Comparison of ENCODE assay signal across 2 cellular contexts in the genomic region with DNA sequence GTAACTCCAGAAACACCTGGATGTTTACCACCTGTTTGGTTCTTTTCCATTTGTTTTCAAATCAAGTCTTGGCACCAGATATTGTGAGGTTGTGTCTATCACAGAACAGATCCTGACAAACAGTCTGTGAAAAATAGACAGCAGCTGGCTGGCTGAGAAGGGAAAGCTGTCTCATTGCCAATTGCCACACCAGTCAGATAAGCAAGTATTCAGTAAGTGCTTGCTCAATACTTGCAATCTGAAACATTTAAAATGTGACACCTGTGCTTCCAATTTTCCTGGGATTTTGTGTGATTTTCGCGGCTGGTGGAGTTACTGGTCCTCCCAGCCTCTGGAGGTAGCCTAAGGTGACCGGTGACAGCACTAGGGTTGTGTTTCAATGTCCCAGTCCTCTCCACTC.
TF ChIP-seq lines count a peak whose summit lies in the region.

No MANE protein-coding gene starts in this region.

TF ChIP-seq in GM23338, 12 proteins besides CTCF, POLR2A, EP300 and RAD21:
- TF ChIP-seq JUNB (IDR thresholded peaks at IDR 0.05; ENCODE audit: unreplicated experiment) (no peak), REST (IDR thresholded peaks at IDR 0.05; ENCODE audit: unreplicated experiment) (no peak), EZH2phosphoT487 (IDR thresholded peaks at IDR 0.05; ENCODE audit: unreplicated experiment) (no peak), ZNF331 (CRISPR knock-in tag; IDR thresholded peaks at IDR 0.05; ENCODE audit: low read depth) (no peak), NANOG (IDR thresholded peaks at IDR 0.05; ENCODE audit: borderline replicate concordance) (no peak), EZH2 (IDR thresholded peaks at IDR 0.05; ENCODE audit: low read depth, unreplicated experiment) (no peak), CREB1 (CRISPR knock-in tag; IDR thresholded peaks at IDR 0.05; ENCODE audit: low read depth) (no peak), ZNF114 (CRISPR knock-in tag; IDR thresholded peaks at IDR 0.05) (no peak)
- TF ChIP-seq, protein P1, sequence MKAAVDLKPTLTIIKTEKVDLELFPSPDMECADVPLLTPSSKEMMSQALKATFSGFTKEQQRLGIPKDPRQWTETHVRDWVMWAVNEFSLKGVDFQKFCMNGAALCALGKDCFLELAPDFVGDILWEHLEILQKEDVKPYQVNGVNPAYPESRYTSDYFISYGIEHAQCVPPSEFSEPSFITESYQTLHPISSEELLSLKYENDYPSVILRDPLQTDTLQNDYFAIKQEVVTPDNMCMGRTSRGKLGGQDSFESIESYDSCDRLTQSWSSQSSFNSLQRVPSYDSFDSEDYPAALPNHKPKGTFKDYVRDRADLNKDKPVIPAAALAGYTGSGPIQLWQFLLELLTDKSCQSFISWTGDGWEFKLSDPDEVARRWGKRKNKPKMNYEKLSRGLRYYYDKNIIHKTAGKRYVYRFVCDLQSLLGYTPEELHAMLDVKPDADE (IDR thresholded peaks at IDR 0.05): no peak
- TF ChIP-seq, protein P2, sequence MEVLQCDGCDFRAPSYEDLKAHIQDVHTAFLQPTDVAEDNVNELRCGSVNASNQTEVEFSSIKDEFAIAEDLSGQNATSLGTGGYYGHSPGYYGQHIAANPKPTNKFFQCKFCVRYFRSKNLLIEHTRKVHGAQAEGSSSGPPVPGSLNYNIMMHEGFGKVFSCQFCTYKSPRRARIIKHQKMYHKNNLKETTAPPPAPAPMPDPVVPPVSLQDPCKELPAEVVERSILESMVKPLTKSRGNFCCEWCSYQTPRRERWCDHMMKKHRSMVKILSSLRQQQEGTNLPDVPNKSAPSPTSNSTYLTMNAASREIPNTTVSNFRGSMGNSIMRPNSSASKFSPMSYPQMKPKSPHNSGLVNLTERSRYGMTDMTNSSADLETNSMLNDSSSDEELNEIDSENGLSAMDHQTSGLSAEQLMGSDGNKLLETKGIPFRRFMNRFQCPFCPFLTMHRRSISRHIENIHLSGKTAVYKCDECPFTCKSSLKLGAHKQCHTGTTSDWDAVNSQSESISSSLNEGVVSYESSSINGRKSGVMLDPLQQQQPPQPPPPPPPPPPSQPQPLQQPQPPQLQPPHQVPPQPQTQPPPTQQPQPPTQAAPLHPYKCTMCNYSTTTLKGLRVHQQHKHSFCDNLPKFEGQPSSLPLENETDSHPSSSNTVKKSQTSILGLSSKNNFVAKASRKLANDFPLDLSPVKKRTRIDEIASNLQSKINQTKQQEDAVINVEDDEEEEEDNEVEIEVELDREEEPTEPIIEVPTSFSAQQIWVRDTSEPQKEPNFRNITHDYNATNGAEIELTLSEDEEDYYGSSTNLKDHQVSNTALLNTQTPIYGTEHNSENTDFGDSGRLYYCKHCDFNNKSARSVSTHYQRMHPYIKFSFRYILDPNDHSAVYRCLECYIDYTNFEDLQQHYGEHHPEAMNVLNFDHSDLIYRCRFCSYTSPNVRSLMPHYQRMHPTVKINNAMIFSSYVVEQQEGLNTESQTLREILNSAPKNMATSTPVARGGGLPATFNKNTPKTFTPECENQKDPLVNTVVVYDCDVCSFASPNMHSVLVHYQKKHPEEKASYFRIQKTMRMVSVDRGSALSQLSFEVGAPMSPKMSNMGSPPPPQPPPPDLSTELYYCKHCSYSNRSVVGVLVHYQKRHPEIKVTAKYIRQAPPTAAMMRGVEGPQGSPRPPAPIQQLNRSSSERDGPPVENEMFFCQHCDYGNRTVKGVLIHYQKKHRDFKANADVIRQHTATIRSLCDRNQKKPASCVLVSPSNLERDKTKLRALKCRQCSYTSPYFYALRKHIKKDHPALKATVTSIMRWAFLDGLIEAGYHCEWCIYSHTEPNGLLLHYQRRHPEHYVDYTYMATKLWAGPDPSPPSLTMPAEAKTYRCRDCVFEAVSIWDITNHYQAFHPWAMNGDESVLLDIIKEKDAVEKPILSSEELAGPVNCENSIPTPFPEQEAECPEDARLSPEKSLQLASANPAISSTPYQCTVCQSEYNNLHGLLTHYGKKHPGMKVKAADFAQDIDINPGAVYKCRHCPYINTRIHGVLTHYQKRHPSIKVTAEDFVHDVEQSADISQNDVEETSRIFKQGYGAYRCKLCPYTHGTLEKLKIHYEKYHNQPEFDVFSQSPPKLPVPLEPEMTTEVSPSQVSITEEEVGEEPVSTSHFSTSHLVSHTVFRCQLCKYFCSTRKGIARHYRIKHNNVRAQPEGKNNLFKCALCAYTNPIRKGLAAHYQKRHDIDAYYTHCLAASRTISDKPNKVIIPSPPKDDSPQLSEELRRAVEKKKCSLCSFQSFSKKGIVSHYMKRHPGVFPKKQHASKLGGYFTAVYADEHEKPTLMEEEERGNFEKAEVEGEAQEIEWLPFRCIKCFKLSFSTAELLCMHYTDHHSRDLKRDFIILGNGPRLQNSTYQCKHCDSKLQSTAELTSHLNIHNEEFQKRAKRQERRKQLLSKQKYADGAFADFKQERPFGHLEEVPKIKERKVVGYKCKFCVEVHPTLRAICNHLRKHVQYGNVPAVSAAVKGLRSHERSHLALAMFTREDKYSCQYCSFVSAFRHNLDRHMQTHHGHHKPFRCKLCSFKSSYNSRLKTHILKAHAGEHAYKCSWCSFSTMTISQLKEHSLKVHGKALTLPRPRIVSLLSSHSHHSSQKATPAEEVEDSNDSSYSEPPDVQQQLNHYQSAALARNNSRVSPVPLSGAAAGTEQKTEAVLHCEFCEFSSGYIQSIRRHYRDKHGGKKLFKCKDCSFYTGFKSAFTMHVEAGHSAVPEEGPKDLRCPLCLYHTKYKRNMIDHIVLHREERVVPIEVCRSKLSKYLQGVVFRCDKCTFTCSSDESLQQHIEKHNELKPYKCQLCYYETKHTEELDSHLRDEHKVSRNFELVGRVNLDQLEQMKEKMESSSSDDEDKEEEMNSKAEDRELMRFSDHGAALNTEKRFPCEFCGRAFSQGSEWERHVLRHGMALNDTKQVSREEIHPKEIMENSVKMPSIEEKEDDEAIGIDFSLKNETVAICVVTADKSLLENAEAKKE (CRISPR knock-in tag; IDR thresholded peaks at IDR 0.05): no peak

TF ChIP-seq in H1, 55 proteins besides CTCF, POLR2A, EP300 and RAD21:
- TF ChIP-seq GTF2F1 (IDR thresholded peaks at IDR 0.05; ENCODE audit: borderline replicate concordance, low read depth, low read length) (no peak), EGR1 (IDR thresholded peaks at IDR 0.05; ENCODE audit: borderline replicate concordance, low read depth, low read length) (no peak), PHF8 (conservative IDR thresholded peaks at IDR 0.05; ENCODE audit: low read depth, low read length) (no peak), KDM5A (IDR thresholded peaks at IDR 0.05; ENCODE audit: low read length) (no peak), RNF2 (IDR thresholded peaks at IDR 0.05; ENCODE audit: borderline replicate concordance, low read depth, low read length, missing control alignments, poor library complexity, severe bottlenecking) (no peak)
